In genomic region chr3:16849240-16849639, GRCh38 we compare ENCODE assay signal across 1 cellular context.
TF ChIP-seq lines count a peak whose summit lies in the region.

No MANE protein-coding gene starts in this region.

TF ChIP-seq in WTC11, 78 proteins besides CTCF, POLR2A, EP300 and RAD21 (continued from another document):
- TF ChIP-seq ZNF532 (CRISPR knock-in tag; IDR thresholded peaks at IDR 0.05; ENCODE audit: borderline replicate concordance) = no peak
